8 cellular contexts compared by ENCODE assay signal in the genomic region with DNA sequence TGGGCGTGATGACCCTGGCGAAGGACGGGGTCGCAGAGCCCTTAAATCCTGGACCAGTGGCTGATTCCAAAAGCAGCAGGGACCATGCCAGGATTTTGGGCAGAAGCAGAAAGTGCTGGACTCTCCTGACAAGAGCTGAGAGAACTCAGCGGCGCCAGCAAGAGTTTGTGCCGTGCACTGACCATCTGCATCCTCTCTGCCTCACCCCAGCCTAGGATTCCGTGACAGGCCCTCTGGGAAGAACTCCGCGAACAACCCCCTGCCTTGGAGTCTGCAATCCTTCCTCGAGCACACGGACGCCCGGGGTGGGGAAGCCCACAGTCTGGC. TPM values are rescaled to one million over a fixed set of nuclear protein-coding genes. Genes with fewer than 3 reads are reported as not detected.
DNase-seq lines count a peak whose midpoint lies in the region; ATAC-seq, FAIRE-seq and TF ChIP-seq lines count a peak whose summit lies in the region.

No MANE protein-coding gene starts in this region.

- H3K4me1 ChIP-seq in Panc1 (ENCODE audit: control insufficient read depth, insufficient read depth, low read length) (peaks cover 11% of the 10 kb centered on the region), fibroblast of lung (ENCODE audit: control insufficient read depth, extremely low read depth, insufficient read depth, low read length) (peaks cover 12% of the 10 kb centered on the region), pancreas (peaks cover 0 to 10% (median 0%) of the 10 kb centered on the region in 3 donors)

- no TSS peak for BruUV-seq in Calu3 (replicated peaks; lab: Mats Ljungman, UMichigan)
- BruUV-seq in Panc1 (replicated peaks; lab: Mats Ljungman, UMichigan), result no TSS peak

- ATAC-seq in Panc1 (peak; percentile 19), pancreas (peak in 1 of 4 donors; percentile 14), HG02938 (IDR thresholded peaks at IDR 0.05; ENCODE audit: unreplicated experiment) (no peak)

- no peak for DNase-seq in Calu3
- no peak for DNase-seq in Panc1 (ENCODE audit: low read depth, low spot score)
- DNase-seq in fibroblast of lung (ENCODE audit: low read depth in 2 of 2), result peak in 1 of 2 donors; percentile 47
- peak in 4 of 6 donors; percentile 21 to 66 (median 42) for DNase-seq in pancreas
- no peak for DNase-seq in Ammon's horn (ENCODE audit: low spot score)
- DNase-seq in NK-92 treated with Interleukin-12 subunit alpha and Interleukin-12 subunit beta, amount 100 ng/mL, for 24 hours (lab: John Stamatoyannopoulos, UW), result no peak
- DNase-seq in H54 (ENCODE audit: insufficient read length, low spot score), result no peak

- peak overlapping the region; percentile 82 for H3K4me2 ChIP-seq in fibroblast of lung (ENCODE audit: extremely low read depth, insufficient read depth, low read length)

- no peak for TF ChIP-seq POLR2A in H54 (IDR thresholded peaks at IDR 0.05; ENCODE audit: low read depth, low read length)

- H3K36me3 Mint-ChIP-seq in Calu3 (ENCODE audit: insufficient read depth, unreplicated experiment), result peaks cover 40% of the 10 kb centered on the region

- H3K79me2 ChIP-seq in fibroblast of lung (ENCODE audit: control insufficient read depth, insufficient read depth, low read length), result peaks cover 9% of the 10 kb centered on the region

- TF ChIP-seq CTCF in Calu3 (IDR thresholded peaks at IDR 0.05; ENCODE audit: unreplicated experiment), result no peak
- TF ChIP-seq CTCF in Panc1 (IDR thresholded peaks at IDR 0.05), result no peak
- TF ChIP-seq CTCF in fibroblast of lung (conservative IDR thresholded peaks at IDR 0.05 in 1 of 2, IDR thresholded peaks at IDR 0.05 in 1 of 2; ENCODE audit: low read depth in 1 of 2, low read length in 2 of 2), result no peak
- TF ChIP-seq CTCF in pancreas (IDR thresholded peaks at IDR 0.05), result no peak

- peaks cover 11% of the 10 kb centered on the region for H3K27me3 Mint-ChIP-seq in Calu3 (ENCODE audit: unreplicated experiment)

- H3K4me1 Mint-ChIP-seq in Calu3 (ENCODE audit: low read depth, unreplicated experiment), result peaks cover 10% of the 10 kb centered on the region

- H3K27ac ChIP-seq in Panc1 (ENCODE audit: low read length) (peak overlapping the region; percentile 77), fibroblast of lung (ENCODE audit: insufficient read depth, low read length) (peak overlapping the region; percentile 90), pancreas (peak overlapping the region; percentile 28 to 65 (median 38))

- no peaks in the 10 kb centered on the region; the same call in 1 of the 2 replicates for H3K36me3 ChIP-seq in Panc1 (ENCODE audit: control insufficient read depth, insufficient read depth, low read length)
- peaks cover 10% of the 10 kb centered on the region for H3K36me3 ChIP-seq in fibroblast of lung (ENCODE audit: control insufficient read depth, insufficient read depth, low read length)
- peaks cover 5 to 18% (median 12%) of the 10 kb centered on the region in 3 donors for H3K36me3 ChIP-seq in pancreas

- CTCF ChIA-PET in Calu3 (lab: Charles Lee) (no interaction called here), Panc1 (lab: Charles Lee) (interaction anchor here (0.7 to 1.5 kb wide), 2 partner anchors 8 to 53 kb away, joined by 3 to 11 read pairs; no protein-coding TSS in a partner anchor)

- H4K20me1 ChIP-seq in fibroblast of lung (ENCODE audit: control insufficient read depth, extremely low read depth, insufficient read depth, low read length), result no peaks in the 10 kb centered on the region

- FAIRE-seq in pancreas (lab: Jason Lieb, UNC) (no peak), H54 (lab: Jason Lieb, UNC) (no peak)

- no peaks in the 10 kb centered on the region for H3K27me3 ChIP-seq in Panc1 (ENCODE audit: control insufficient read depth, insufficient read depth, low read length)
- H3K27me3 ChIP-seq in fibroblast of lung (ENCODE audit: control insufficient read depth, insufficient read depth, low read length), result no peaks in the 10 kb centered on the region
- H3K27me3 ChIP-seq in pancreas, result no peaks in the 10 kb centered on the region

- in situ Hi-C loops in Panc1 (cut with HindIII; ENCODE audit: low pct_unique_long_range_greater_than_20kb, low sequenced_read_pairs), result no loop called here

- H3K9me3 Mint-ChIP-seq in Calu3 (ENCODE audit: low read depth, unreplicated experiment), result peaks cover 3% of the 10 kb centered on the region

- peak overlapping the region; percentile 96 for H3K9ac ChIP-seq in fibroblast of lung (ENCODE audit: insufficient read depth, low read length)

- WGBS in pancreas, 2 donors, result 26 to 33% methylated on average over 14 of the region's 14 CpGs

- POLR2A ChIA-PET in Panc1 (lab: Charles Lee), result no interaction called here

- intact Hi-C loops in Calu3 (cut with micrococcal nuclease; ENCODE audit: unreplicated experiment) (no loop called here), Panc1 (cut with micrococcal nuclease; ENCODE audit: unreplicated experiment) (no loop called here), pancreas (cut with DNase I) (loop anchor here in 1 of 3 donors (5.0 kb wide), 1 partner anchor 34 kb away; no protein-coding TSS in a partner anchor)

- H3K27ac Mint-ChIP-seq in Calu3 (ENCODE audit: unreplicated experiment), result peak overlapping the region; percentile 21

- H3K4me3 ChIP-seq in Panc1 (ENCODE audit: low read depth in 2 of 2, low read length in 2 of 2) (peak overlapping the region; percentile 95 to 99), fibroblast of lung (replicated peaks in 1 of 4; ENCODE audit: control extremely low read depth in 1 of 4, insufficient read depth in 1 of 4, low read depth in 3 of 4, low read length in 4 of 4) (peak overlapping the region; percentile 85 to 100 (median 96)), pancreas (peak overlapping the region; percentile 90 to 99 (median 98))

- H3K4me3 Mint-ChIP-seq in Calu3 (ENCODE audit: low read depth, unreplicated experiment), result peak overlapping the region; percentile 86

- H3K9me3 ChIP-seq in Panc1 (ENCODE audit: control insufficient read depth, insufficient read depth, low read depth, low read length) (no peaks in the 10 kb centered on the region), fibroblast of lung (ENCODE audit: control insufficient read depth, insufficient read depth, low read depth, low read length) (no peaks in the 10 kb centered on the region), pancreas (no peaks in the 10 kb centered on the region)

- peak overlapping the region; percentile 83 for H2AFZ ChIP-seq in fibroblast of lung (ENCODE audit: low read length)

RNA-seq across cellular contexts. Expression of gene NDUFV1, which starts 0.6 kb away (rescaled TPM):
- total RNA-seq in Calu3 (2022) (216 and 233 TPM in 2 replicates), Panc1 (2021; ENCODE audit: unreplicated experiment) (281 TPM), fibroblast of lung (153 and 171 TPM in 2 replicates), pancreas (100 to 1,000 TPM in 4 of 6 donors, 10 to 100 TPM in 2; 82.5 to 126 (median 109) TPM)
- 441 TPM for polyA plus RNA-seq in Panc1 (2012; ENCODE audit: insufficient read length)
- polyA plus RNA-seq in fibroblast of lung (64.9 and 77.5 TPM in 2 replicates), pancreas (100 to 1,000 TPM; 206 to 281 TPM)
- 133 and 160 TPM in 2 replicates for polyA plus RNA-seq in fibroblast of lung (2012)
- 110 and 157 TPM in 2 replicates for polyA minus RNA-seq in fibroblast of lung (ENCODE audit: low replicate concordance)

RNA-seq across cellular contexts. Expression of gene GSTP1, which starts 22.5 kb away (rescaled TPM):
- total RNA-seq in Calu3 (2022) (777 and 838 TPM in 2 replicates), Panc1 (2021; ENCODE audit: unreplicated experiment) (570 TPM), fibroblast of lung (444 and 642 TPM in 2 replicates), pancreas (100 to 1,000 TPM; 169 to 350 (median 205) TPM)
- polyA plus RNA-seq in Panc1 (2012; ENCODE audit: insufficient read length), result 961 TPM
- polyA plus RNA-seq in fibroblast of lung (360 and 397 TPM in 2 replicates), pancreas (100 to 1,000 TPM; 310 to 315 TPM)
- polyA plus RNA-seq in fibroblast of lung (2012), result 728 and 861 TPM in 2 replicates
- 1,150 and 1,513 TPM in 2 replicates for polyA minus RNA-seq in fibroblast of lung (ENCODE audit: low replicate concordance)

RNA-seq across cellular contexts. Expression of gene NUDT8, which starts 23.6 kb away (rescaled TPM):
- total RNA-seq in Calu3 (2022), result 9.7 and 12.7 TPM in 2 replicates
- total RNA-seq in Panc1 (2021; ENCODE audit: unreplicated experiment), result 13.2 TPM
- 13.7 TPM for polyA plus RNA-seq in Panc1 (2012; ENCODE audit: insufficient read length)
- 4.1 and 5.0 TPM in 2 replicates for total RNA-seq in fibroblast of lung
- polyA plus RNA-seq in fibroblast of lung, result 0.90 and 1.6 TPM in 2 replicates
- polyA plus RNA-seq in fibroblast of lung (2012), result 5.5 and 9.4 TPM in 2 replicates
- 6.0 TPM in 2 replicates for polyA minus RNA-seq in fibroblast of lung (ENCODE audit: low replicate concordance)
- total RNA-seq in pancreas, result 1 to 10 TPM; 4.3 to 7.3 (median 5.8) TPM
- polyA plus RNA-seq in pancreas, result 10 to 100 TPM in 1 of 2 donors, 1 to 10 TPM in 1; 6.4 to 11.0 TPM

RNA-seq across cellular contexts. Expression of gene TBX10, which starts 33.5 kb away (rescaled TPM):
- total RNA-seq in Calu3 (2022), result not detected in 2 replicates
- total RNA-seq in Panc1 (2021; ENCODE audit: unreplicated experiment), result not detected
- polyA plus RNA-seq in Panc1 (2012; ENCODE audit: insufficient read length), result not detected
- not detected in 2 replicates for total RNA-seq in fibroblast of lung
- polyA plus RNA-seq in fibroblast of lung, result not detected in 2 replicates
- polyA plus RNA-seq in fibroblast of lung (2012), result not detected in 2 replicates
- polyA minus RNA-seq in fibroblast of lung (ENCODE audit: low replicate concordance), result not detected in 2 replicates
- total RNA-seq in pancreas, result under 1 TPM in 3 of 6 donors, not detected in 3; 0.09 to 0.37 (median 0.24) TPM
- polyA plus RNA-seq in pancreas, result under 1 TPM in 1 of 2 donors, not detected in 1; 0.28 TPM

RNA-seq across cellular contexts. Expression of gene ACY3, which starts 44.4 kb away (rescaled TPM):
- 0.83 and 2.0 TPM in 2 replicates for total RNA-seq in Calu3 (2022)
- 0.26 TPM for total RNA-seq in Panc1 (2021; ENCODE audit: unreplicated experiment)
- 0.40 TPM for polyA plus RNA-seq in Panc1 (2012; ENCODE audit: insufficient read length)
- not detected in 2 replicates for total RNA-seq in fibroblast of lung
- 0.07 TPM in 1 of 2 replicates, not detected in the other for polyA plus RNA-seq in fibroblast of lung
- 0.09 TPM in 1 of 2 replicates, not detected in the other for polyA plus RNA-seq in fibroblast of lung (2012)
- polyA minus RNA-seq in fibroblast of lung (ENCODE audit: low replicate concordance), result 1.0 TPM in 1 of 2 replicates, not detected in the other
- 10 to 100 TPM in 1 of 6 donors, 1 to 10 TPM in 5; 5.2 to 14.1 (median 6.9) TPM for total RNA-seq in pancreas
- 10 to 100 TPM; 16.5 to 17.9 TPM for polyA plus RNA-seq in pancreas

Comparison
In these comparisons a context has a peak if more than half of its experiments do, and no peak if none do; other contexts are left out.
1. DNase-seq: peak in pancreas (4 of 6); none in Calu3 (single experiment), Panc1 (single experiment), Ammon's horn (single experiment), NK-92 treated with Interleukin-12 subunit alpha and Interleukin-12 subunit beta, amount 100 ng/mL, for 24 hours (single experiment) and H54 (single experiment).
2. H3K27ac ChIP-seq: peak in every context shown above with its lines; median percentile 90 in fibroblast of lung; 77 in Panc1; 38 in pancreas.
3. Peak in every context shown above with its lines, with median percentiles within 50 percentile points of each other: H3K4me3 ChIP-seq.